ENCODE assay signal across 13 cellular contexts in genomic region chr20:32051720-32052089, GRCh38. TPM values are rescaled to one million over a fixed set of nuclear protein-coding genes. Genes with fewer than 3 reads are reported as not detected.
DNase-seq lines count a peak whose midpoint lies in the region; ATAC-seq and TF ChIP-seq lines count a peak whose summit lies in the region.
"Had no signal": no experiment of that assay in that cellular context is flagged by ENCODE, and none has a peak within 500 bp of the region (broad histone marks: within the 10 kb centered on the region; RNA-seq: fewer than 3 reads in every experiment).

No MANE protein-coding gene starts in this region.

- TF ChIP-seq CTCF in heart left ventricle (IDR thresholded peaks at IDR 0.05) (no peak), transverse colon (IDR thresholded peaks at IDR 0.05) (no peak)

- no peak overlapping the region for H3K9ac ChIP-seq in mesenchymal stem cell (ENCODE audit: low read length)

- intact Hi-C loops in heart left ventricle (cut with DNase I) (no loop called here), cardiac septum (cut with DNase I) (no loop called here), transverse colon (cut with DNase I; ENCODE audit: low total_unique reads) (no loop called here)

- POLR2A ChIA-PET in activated naive CD8-positive, alpha-beta T cell treated with anti-CD3 and anti-CD28 coated beads, Interleukin-2, amount 10 ng/mL, durations not matched to agents 7 days and 5 days (lab: Charles Lee): no interaction called here

- H3K27me3 ChIP-seq in heart left ventricle (peaks cover 16 to 67% (median 35%) of the 10 kb centered on the region in 9 donors), mesenchymal stem cell (ENCODE audit: control insufficient read depth in 1 of 2, insufficient read depth in 1 of 2, low read length in 2 of 2) (peaks cover 66 to 77% of the 10 kb centered on the region in 2 experiments), transverse colon (peaks cover 74% of the 10 kb centered on the region)

- H3K27me3 Mint-ChIP-seq in activated naive CD8-positive, alpha-beta T cell treated with anti-CD3 and anti-CD28 coated beads, Interleukin-2, amount 10 ng/mL, durations not matched to agents 7 days and 5 days: peaks cover 73% of the 10 kb centered on the region

- peak overlapping the region in 5 of 12 donors; percentile 39 to 97 (median 60) for H3K27ac ChIP-seq in heart left ventricle
- H3K27ac ChIP-seq in mesenchymal stem cell (ENCODE audit: low read length, poor library complexity, severe bottlenecking): no peak overlapping the region
- H3K27ac ChIP-seq in transverse colon: peak overlapping the region in 3 of 4 donors; percentile 56 to 77 (median 73)

- no peak overlapping the region for H3K27ac Mint-ChIP-seq in activated naive CD8-positive, alpha-beta T cell treated with anti-CD3 and anti-CD28 coated beads, Interleukin-2, amount 10 ng/mL, durations not matched to agents 7 days and 5 days

- WGBS in heart left ventricle, 4 donors: 10 to 21% (median 13%) methylated on average over 14 of the region's 14 CpGs
- 16% methylated on average over 14 of the region's 14 CpGs for WGBS in mesenchymal stem cell
- 26% methylated on average over 14 of the region's 14 CpGs; no CpG with 5 or more reads in 1 of the 2 donors for WGBS in transverse colon (ENCODE audit: low coverage in 1 of 2), 2 donors

- no peaks in the 10 kb centered on the region for H3K36me3 Mint-ChIP-seq in activated naive CD8-positive, alpha-beta T cell treated with anti-CD3 and anti-CD28 coated beads, Interleukin-2, amount 10 ng/mL, durations not matched to agents 7 days and 5 days

- in situ Hi-C loops in transverse colon (cut with MboI; ENCODE audit: low pct_ligation_motif_present in 1 of 4, low pct_unique_long_range_greater_than_20kb in 1 of 4, low sequenced_read_pairs in 3 of 4): no loop called here

- no peaks in the 10 kb centered on the region for H3K9me3 Mint-ChIP-seq in activated naive CD8-positive, alpha-beta T cell treated with anti-CD3 and anti-CD28 coated beads, Interleukin-2, amount 10 ng/mL, durations not matched to agents 7 days and 5 days

- TF ChIP-seq POLR2A in heart left ventricle (IDR thresholded peaks at IDR 0.05): no peak
- TF ChIP-seq POLR2A in transverse colon (IDR thresholded peaks at IDR 0.05): no peak

- H3K4me1 Mint-ChIP-seq in activated naive CD8-positive, alpha-beta T cell treated with anti-CD3 and anti-CD28 coated beads, Interleukin-2, amount 10 ng/mL, durations not matched to agents 7 days and 5 days: peaks cover 15% of the 10 kb centered on the region

- no peak overlapping the region for H3K23ac ChIP-seq in mesenchymal stem cell (ENCODE audit: low read length in 2 of 2)

- H3K36me3 ChIP-seq in heart left ventricle (no peaks in the 10 kb centered on the region), mesenchymal stem cell (ENCODE audit: control insufficient read depth in 1 of 2, insufficient read depth in 2 of 2, low read depth in 1 of 2, low read length in 2 of 2) (peaks cover 0 to 3% of the 10 kb centered on the region in 2 experiments), transverse colon (no peaks in the 10 kb centered on the region)

- H2BK15ac ChIP-seq in mesenchymal stem cell (ENCODE audit: low read depth, poor library complexity, severe bottlenecking): no peak overlapping the region

- no peak overlapping the region for H3K18ac ChIP-seq in mesenchymal stem cell (ENCODE audit: low read depth in 1 of 2, low read length in 2 of 2)

- peak overlapping the region; percentile 21 for H2BK5ac ChIP-seq in mesenchymal stem cell (ENCODE audit: low read depth, low read length, poor library complexity, severe bottlenecking)

- H2AK5ac ChIP-seq in mesenchymal stem cell (ENCODE audit: low read length, severe bottlenecking): no peak overlapping the region

- no peak overlapping the region for H4K91ac ChIP-seq in mesenchymal stem cell (ENCODE audit: low read length)

- no peaks in the 10 kb centered on the region for H3K9me3 ChIP-seq in heart left ventricle
- H3K9me3 ChIP-seq in mesenchymal stem cell (ENCODE audit: control insufficient read depth, low read length): no peaks in the 10 kb centered on the region
- H3K9me3 ChIP-seq in transverse colon: no peaks in the 10 kb centered on the region

- H3K4me2 ChIP-seq in mesenchymal stem cell (ENCODE audit: low read length, poor library complexity, severe bottlenecking): no peak overlapping the region

- no peak for TF ChIP-seq EP300 in transverse colon (IDR thresholded peaks at IDR 0.05; ENCODE audit: low read depth)

- H3K4me3 Mint-ChIP-seq in activated naive CD8-positive, alpha-beta T cell treated with anti-CD3 and anti-CD28 coated beads, Interleukin-2, amount 10 ng/mL, durations not matched to agents 7 days and 5 days: peak overlapping the region; percentile 54

- no peak overlapping the region for H4K8ac ChIP-seq in mesenchymal stem cell (ENCODE audit: low read length)

- H3K4me1 ChIP-seq in heart left ventricle: peaks cover 0 to 29% (median 7%) of the 10 kb centered on the region in 12 donors
- H3K4me1 ChIP-seq in mesenchymal stem cell (ENCODE audit: control insufficient read depth, insufficient read depth, low read depth, low read length): peaks cover 8% of the 10 kb centered on the region
- peaks cover 0 to 17% (median 9%) of the 10 kb centered on the region in 4 donors for H3K4me1 ChIP-seq in transverse colon

- H3K14ac ChIP-seq in mesenchymal stem cell (ENCODE audit: low read length in 2 of 2): no peak overlapping the region

- no peaks in the 10 kb centered on the region for H3K79me1 ChIP-seq in mesenchymal stem cell (replicated peaks; ENCODE audit: low read length, poor library complexity, severe bottlenecking)

- ATAC-seq in heart left ventricle: no peak
- ATAC-seq in activated naive CD8-positive, alpha-beta T cell treated with anti-CD3 and anti-CD28 coated beads, Interleukin-2, amount 10 ng/mL, durations not matched to agents 7 days and 5 days (ENCODE audit: low read depth): no peak
- ATAC-seq in HG03135 (IDR thresholded peaks at IDR 0.05; ENCODE audit: unreplicated experiment): no peak
- ATAC-seq in GM19351 (IDR thresholded peaks at IDR 0.05; ENCODE audit: unreplicated experiment): no peak
- ATAC-seq: PC-3 had no signal

- H3K4me3 ChIP-seq in heart left ventricle (peak overlapping the region in 8 of 12 donors; percentile 26 to 71 (median 46)), mesenchymal stem cell (ENCODE audit: insufficient read depth in 1 of 2, low read depth in 1 of 2, low read length in 2 of 2) (no peak overlapping the region), transverse colon (peak overlapping the region in 1 of 4 donors; percentile 52)

- H2BK120ac ChIP-seq in mesenchymal stem cell (ENCODE audit: low read depth, low read length): no peak overlapping the region

- H3K4ac ChIP-seq in mesenchymal stem cell (ENCODE audit: low read depth in 1 of 2, low read length in 2 of 2): no peak overlapping the region

- peak overlapping the region; percentile 19 for H2AFZ ChIP-seq in mesenchymal stem cell (ENCODE audit: low read depth, low read length)

- H2BK12ac ChIP-seq in mesenchymal stem cell (ENCODE audit: low read length in 2 of 2): no peak overlapping the region

- DNase-seq in heart left ventricle: no peak
- no peak for DNase-seq in cardiac septum (ENCODE audit: low spot score)
- no peak for DNase-seq in activated naive CD8-positive, alpha-beta T cell treated with anti-CD3 and anti-CD28 coated beads, Interleukin-2, amount 10 ng/mL, durations not matched to agents 7 days and 5 days
- no peak for DNase-seq in mesenchymal stem cell
- no peak for DNase-seq in transverse colon
- DNase-seq in amygdala (lab: John Stamatoyannopoulos, UW): no peak
- DNase-seq: erythroblast, NCI-H2107, PC-3 had no signal

RNA-seq across cellular contexts. Expression of gene HCK, which starts 0.3 kb away (rescaled TPM):
- total RNA-seq in heart left ventricle (10 to 100 TPM in 2 of 9 donors, 1 to 10 TPM in 7; 2.0 to 52.0 (median 4.5) TPM), cardiac septum (5.5 TPM), transverse colon (10 to 100 TPM in 3 of 4 donors, 1 to 10 TPM in 1; 9.7 to 22.7 (median 11.7) TPM)
- polyA plus RNA-seq in heart left ventricle: 1 to 10 TPM; 1.4 to 3.7 TPM
- under 1 TPM; 0.61 to 0.79 TPM for total RNA-seq in activated naive CD8-positive, alpha-beta T cell treated with anti-CD3 and anti-CD28 coated beads, Interleukin-2, amount 10 ng/mL, durations not matched to agents 7 days and 5 days
- not detected for polyA plus RNA-seq in mesenchymal stem cell (2013, experiment 1 of 2)
- 0.03 TPM for polyA plus RNA-seq in mesenchymal stem cell (2013, experiment 2 of 2)
- total RNA-seq: PC-3, pulmonary artery endothelial cell had no signal
- polyA plus RNA-seq: keratinocyte had no signal

RNA-seq across cellular contexts. Expression of gene CCM2L, which starts 41.5 kb away (rescaled TPM):
- total RNA-seq in heart left ventricle (10 to 100 TPM in 3 of 9 donors, 1 to 10 TPM in 6; 3.4 to 14.8 (median 8.7) TPM), cardiac septum (7.0 TPM), transverse colon (1 to 10 TPM; 1.7 to 4.9 (median 3.0) TPM)
- 10 to 100 TPM; 11.4 to 12.5 TPM for polyA plus RNA-seq in heart left ventricle
- not detected for total RNA-seq in activated naive CD8-positive, alpha-beta T cell treated with anti-CD3 and anti-CD28 coated beads, Interleukin-2, amount 10 ng/mL, durations not matched to agents 7 days and 5 days
- not detected for polyA plus RNA-seq in mesenchymal stem cell (2013, experiment 1 of 2)
- not detected for polyA plus RNA-seq in mesenchymal stem cell (2013, experiment 2 of 2)
- total RNA-seq: PC-3 had no signal
- polyA plus RNA-seq: keratinocyte had no signal

RNA-seq across cellular contexts. Expression of gene TM9SF4, which starts 57.8 kb away (rescaled TPM):
- total RNA-seq in heart left ventricle: 10 to 100 TPM; 25.6 to 37.9 (median 30.0) TPM
- 10 to 100 TPM; 15.7 to 23.5 TPM for polyA plus RNA-seq in heart left ventricle
- 31.6 TPM for total RNA-seq in cardiac septum
- total RNA-seq in activated naive CD8-positive, alpha-beta T cell treated with anti-CD3 and anti-CD28 coated beads, Interleukin-2, amount 10 ng/mL, durations not matched to agents 7 days and 5 days: 10 to 100 TPM; 36.9 to 39.7 TPM
- polyA plus RNA-seq in mesenchymal stem cell (2013, experiment 1 of 2): 84.0 TPM
- 82.0 TPM for polyA plus RNA-seq in mesenchymal stem cell (2013, experiment 2 of 2)
- total RNA-seq in transverse colon: 10 to 100 TPM; 35.5 to 44.8 (median 42.6) TPM

Comparison
In these comparisons a context has a peak if more than half of its experiments do, and no peak if none do; other contexts are left out.
1. H3K4me3 ChIP-seq: peak in heart left ventricle (8 of 12); none in mesenchymal stem cell (0 of 2).